8 cellular contexts compared by ENCODE assay signal in genomic region chr9:99104459-99105151, GRCh38. TPM values are rescaled to one million over a fixed set of nuclear protein-coding genes. Genes with fewer than 3 reads are reported as not detected.
DNase-seq lines count a peak whose midpoint lies in the region; ATAC-seq and TF ChIP-seq lines count a peak whose summit lies in the region.

Gene TGFBR1 (plus strand): TSS chr9:99105113. CDS start chr9:99105206, 93 bp downstream.

- no peak for DNase-seq in AG04450 (ENCODE audit: low read depth, low spot score)
- peak; percentile 95 for DNase-seq in NCI-H345 (lab: John Stamatoyannopoulos, UW)
- peak; percentile 81 for DNase-seq in activated CD4-positive, CD25-positive, alpha-beta regulatory T cell treated with anti-CD3 and anti-CD28 coated beads, Interleukin-2, amount 50 U/mL, for 16 hours (ENCODE audit: low read depth, low spot score)
- DNase-seq in central memory CD4-positive, alpha-beta T cell = peak; percentile 92
- peak; percentile 87 for DNase-seq in inferior parietal cortex (ENCODE audit: extremely low spot score)
- DNase-seq in stimulated activated CD4-positive, alpha-beta T cell treated with anti-CD3 and anti-CD28 coated beads, Interleukin-12 subunit alpha, Interleukin-12 subunit beta, amount 100 ng/mL, for 24 hours (ENCODE audit: low read depth in 2 of 2) = peak; percentile 84 to 86

- CTCF ChIA-PET in AG04450 (lab: Charles Lee) = interaction anchor here (0.8 to 1.8 kb wide), 11 partner anchors 8 to 256 kb away, joined by 3 to 10 read pairs (median 4); no protein-coding TSS in a partner anchor

- no peaks in the 10 kb centered on the region for H3K9me3 ChIP-seq in AG04450 (ENCODE audit: control insufficient read depth, insufficient read depth, low read length)

- ATAC-seq in GM18907 (IDR thresholded peaks at IDR 0.05; ENCODE audit: unreplicated experiment) (peak; percentile 93), HG03175 (IDR thresholded peaks at IDR 0.05; ENCODE audit: unreplicated experiment) (peak; percentile 93)

- POLR2A ChIA-PET in AG04450 (lab: Yijun Ruan, JAX) = interaction anchor here (0.6 to 3.5 kb wide), 12 partner anchors 13 to 255 kb away, joined by 3 to 20 read pairs (median 4); no protein-coding TSS in a partner anchor

- peak within 1 kb of the TSS; percentile 89 for H3K27ac ChIP-seq in AG04450 (ENCODE audit: low read depth, low read length)

- peak within 1 kb of the TSS; percentile 73 for H3K4me3 ChIP-seq in AG04450 (ENCODE audit: low read depth, low read length)

- TF ChIP-seq CTCF in AG04450 (IDR thresholded peaks at IDR 0.05; ENCODE audit: low read depth, low read length) = 0 out of 2 replicates have a peak, but pooled peaks have one; percentile 5

- H3K27me3 ChIP-seq in AG04450 (ENCODE audit: control insufficient read depth, insufficient read depth, low read length) = no peaks in the 10 kb centered on the region

RNA-seq across cellular contexts. Expression of gene TGFBR1, which starts in this region (rescaled TPM):
- polyA plus RNA-seq in AG04450 (2011; rRNA removed) = 86.3 and 96.6 TPM in 2 replicates
- 242 and 266 TPM in 2 replicates for polyA minus RNA-seq in AG04450 (2011; rRNA and poly(A)+ RNA removed)
